Comparison of ENCODE assay signal across 8 cellular contexts in genomic region chr19:13774217-13775191, GRCh38. TPM values are rescaled to one million over a fixed set of nuclear protein-coding genes. Genes with fewer than 3 reads are reported as not detected.
DNase-seq lines count a peak whose midpoint lies in the region; ATAC-seq, FAIRE-seq and TF ChIP-seq lines count a peak whose summit lies in the region.

TSS of gene C19orf53 (plus strand) at chr19:13774456. CDS start at chr19:13774478, 22 bp downstream.

- peak; percentile 71 for FAIRE-seq in colon (lab: Jason Lieb, UNC)

- no peaks in the 10 kb centered on the region for H3K27me3 ChIP-seq in BE2C

- DNase-seq in BE2C (peak; percentile 89), GM19240 (ENCODE audit: insufficient read length, low spot score) (peak; percentile 96), NCI-H526 (lab: John Stamatoyannopoulos, UW) (peak; percentile 74 to 84), kidney tubule cell (ENCODE audit: low spot score) (peak; percentile 92)
- peak; percentile 92 for DNase-seq in activated CD4-positive, alpha-beta T cell treated with anti-CD3 and anti-CD28 coated beads for 48 hours
- peak; percentile 68 to 83 (median 80) for DNase-seq in stimulated activated CD4-positive, alpha-beta T cell treated with anti-CD3 and anti-CD28 coated beads, Interleukin-1b, Interleukin-23, amount 100 ng/mL, for 24 hours (ENCODE audit: low read depth in 4 of 4, low spot score in 1 of 4)

- TF ChIP-seq CTCF in BE2C (IDR thresholded peaks at IDR 0.05; ENCODE audit: low read depth, low read length): no peak

- no peaks in the 10 kb centered on the region for H3K4me1 ChIP-seq in BE2C

- H3K4me3 ChIP-seq in BE2C (ENCODE audit: low read depth, low read length): peak within 1 kb of the TSS; percentile 97

- peaks cover 40% of the 10 kb centered on the region for H3K36me3 ChIP-seq in BE2C

- ATAC-seq in HG03460 (IDR thresholded peaks at IDR 0.05; ENCODE audit: unreplicated experiment): peak; percentile 86

- H3K9me3 ChIP-seq in BE2C: no peaks in the 10 kb centered on the region

RNA-seq across cellular contexts. Expression of gene C19orf53, which starts in this region (rescaled TPM):
- polyA plus RNA-seq in BE2C (2012; ENCODE audit: insufficient read depth, insufficient read length, low read depth): 918 TPM

Comparison
In these comparisons a context has a peak if more than half of its experiments do, and no peak if none do; other contexts are left out.
1. Peak in every context shown above with its lines: DNase-seq, ATAC-seq and H3K4me3 ChIP-seq.